10 cellular contexts compared by ENCODE assay signal in the genomic region with DNA sequence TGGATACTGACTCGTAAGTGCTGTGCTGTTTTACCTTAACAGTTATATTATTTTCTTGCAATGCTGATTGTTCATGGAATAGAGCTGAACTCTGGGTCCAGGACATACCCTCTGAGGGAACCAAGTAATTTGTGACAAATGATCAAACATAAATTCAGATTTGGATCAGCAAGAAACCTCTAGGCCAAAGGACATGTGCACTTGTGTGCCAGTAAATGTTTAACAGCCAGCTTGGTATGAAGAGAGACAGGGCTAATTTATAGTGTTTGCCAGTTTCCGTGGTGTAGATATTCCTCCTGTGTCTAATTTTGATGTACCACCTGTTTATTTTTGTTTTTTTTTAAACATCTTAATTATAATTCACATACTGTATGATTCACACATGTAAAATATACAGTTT.
"Had no signal": no experiment of that assay in that cellular context is flagged by ENCODE, and none has a peak within 500 bp of the region (broad histone marks: within the 10 kb centered on the region; RNA-seq: fewer than 3 reads in every experiment).

No MANE protein-coding gene starts in this region.

- H3K4me3 ChIP-seq: GM23248, HAP-1, K562 had no signal

- H2AFZ ChIP-seq: GM23248 had no signal

- H3K4me1 ChIP-seq: HAP-1 had no signal

- H3K9ac ChIP-seq: GM23248 had no signal

- FAIRE-seq: K562 had no signal

- ATAC-seq: HCT116, K562 had no signal

- H3K9me3 ChIP-seq: HAP-1 had no signal

- H3K27ac ChIP-seq: GM23248, HL-60 had no signal

- DNase-seq: GM23248, GOT3, H7, HFFc6, IMR-90, KG1 had no signal
